ENCODE assay signal across 1 cellular context in the genomic region with DNA sequence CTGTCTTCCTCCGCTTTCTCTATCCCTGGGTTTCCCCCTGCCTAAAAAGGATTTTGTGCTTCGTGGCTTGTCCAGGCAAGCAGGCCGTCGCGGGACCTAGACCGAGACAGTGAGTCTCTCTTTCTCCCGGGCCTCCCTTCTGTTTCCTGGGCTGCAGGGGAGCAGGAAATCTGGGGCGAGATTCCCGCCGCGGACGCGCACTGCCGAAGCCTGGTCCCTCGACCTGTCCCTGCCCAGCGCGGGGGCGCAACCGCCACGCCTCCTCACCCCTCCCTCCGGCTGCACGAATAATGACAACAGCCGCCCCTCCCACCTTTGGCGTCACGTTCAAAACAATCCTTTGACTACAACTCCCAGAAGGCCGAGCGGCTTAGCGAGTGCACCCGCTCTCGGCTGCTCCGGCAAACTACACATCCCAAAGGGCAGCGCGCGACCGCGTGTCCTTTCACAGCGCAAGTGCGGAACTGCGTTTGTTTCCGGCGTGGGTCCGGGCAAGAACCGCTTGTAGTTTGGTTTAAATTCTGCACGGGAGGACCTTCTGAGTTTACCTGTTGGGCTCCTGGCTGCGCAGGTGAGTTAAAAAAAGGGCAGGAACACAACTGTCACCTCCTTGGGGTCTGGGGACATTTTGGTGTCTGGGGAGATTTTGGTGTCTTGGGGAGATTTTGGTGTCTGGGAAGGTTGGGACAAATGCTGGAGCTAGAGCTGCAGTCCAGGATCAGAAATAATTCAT.
A peak's percentile ranks its signal among the peaks of the same experiment; 100 is the strongest.
TF ChIP-seq lines count a peak whose summit lies in the region.

A gene (plus strand): TSS at position 473 of the 733 bp plus-strand sequence. CDS start 1,715 bp downstream, outside the sequence.

TF ChIP-seq in HepG2, 621 proteins besides CTCF, POLR2A, EP300 and RAD21 (continued from another document and continues in another):
- TF ChIP-seq, protein P1, sequence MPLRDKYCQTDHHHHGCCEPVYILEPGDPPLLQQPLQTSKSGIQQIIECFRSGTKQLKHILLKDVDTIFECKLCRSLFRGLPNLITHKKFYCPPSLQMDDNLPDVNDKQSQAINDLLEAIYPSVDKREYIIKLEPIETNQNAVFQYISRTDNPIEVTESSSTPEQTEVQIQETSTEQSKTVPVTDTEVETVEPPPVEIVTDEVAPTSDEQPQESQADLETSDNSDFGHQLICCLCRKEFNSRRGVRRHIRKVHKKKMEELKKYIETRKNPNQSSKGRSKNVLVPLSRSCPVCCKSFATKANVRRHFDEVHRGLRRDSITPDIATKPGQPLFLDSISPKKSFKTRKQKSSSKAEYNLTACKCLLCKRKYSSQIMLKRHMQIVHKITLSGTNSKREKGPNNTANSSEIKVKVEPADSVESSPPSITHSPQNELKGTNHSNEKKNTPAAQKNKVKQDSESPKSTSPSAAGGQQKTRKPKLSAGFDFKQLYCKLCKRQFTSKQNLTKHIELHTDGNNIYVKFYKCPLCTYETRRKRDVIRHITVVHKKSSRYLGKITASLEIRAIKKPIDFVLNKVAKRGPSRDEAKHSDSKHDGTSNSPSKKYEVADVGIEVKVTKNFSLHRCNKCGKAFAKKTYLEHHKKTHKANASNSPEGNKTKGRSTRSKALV (CRISPR knock-in tag; IDR thresholded peaks at IDR 0.05), result peak; percentile 93
- TF ChIP-seq ZNF713 (CRISPR knock-in tag; IDR thresholded peaks at IDR 0.05) (0 out of 2 replicates have a peak, but pooled peaks have one; percentile 84), ZNF781 (CRISPR knock-in tag; IDR thresholded peaks at IDR 0.05; ENCODE audit: borderline replicate concordance, not compliant biosample characterization) (peak; percentile 50), ZSCAN21 (CRISPR knock-in tag; IDR thresholded peaks at IDR 0.05; ENCODE audit: borderline replicate concordance) (peak; percentile 21; the same call in 1 of the 2 replicates), PHF21A (CRISPR knock-in tag; IDR thresholded peaks at IDR 0.05) (peak; percentile 77; the same call in 1 of the 2 replicates), ZNF552 (CRISPR knock-in tag; IDR thresholded peaks at IDR 0.05; ENCODE audit: borderline replicate concordance) (0 out of 2 replicates have a peak, but pooled peaks have one; percentile 35), DNMT3B (CRISPR knock-in tag; conservative IDR thresholded peaks at IDR 0.05) (no peak; the same call in 1 of the 2 replicates), ZMAT3 (CRISPR knock-in tag; conservative IDR thresholded peaks at IDR 0.05) (peak; percentile 71; the same call in 1 of the 2 replicates), FOXA3 (CRISPR knock-in tag; IDR thresholded peaks at IDR 0.05) (peak; percentile 72), TAF1 (CRISPR knock-in tag; IDR thresholded peaks at IDR 0.05) (peak; percentile 75), ZNF224 (CRISPR knock-in tag; IDR thresholded peaks at IDR 0.05) (peak; percentile 87; the same call in 1 of the 2 replicates), GATAD1 (CRISPR knock-in tag; IDR thresholded peaks at IDR 0.05) (peak; percentile 95)
- TF ChIP-seq, protein P2, sequence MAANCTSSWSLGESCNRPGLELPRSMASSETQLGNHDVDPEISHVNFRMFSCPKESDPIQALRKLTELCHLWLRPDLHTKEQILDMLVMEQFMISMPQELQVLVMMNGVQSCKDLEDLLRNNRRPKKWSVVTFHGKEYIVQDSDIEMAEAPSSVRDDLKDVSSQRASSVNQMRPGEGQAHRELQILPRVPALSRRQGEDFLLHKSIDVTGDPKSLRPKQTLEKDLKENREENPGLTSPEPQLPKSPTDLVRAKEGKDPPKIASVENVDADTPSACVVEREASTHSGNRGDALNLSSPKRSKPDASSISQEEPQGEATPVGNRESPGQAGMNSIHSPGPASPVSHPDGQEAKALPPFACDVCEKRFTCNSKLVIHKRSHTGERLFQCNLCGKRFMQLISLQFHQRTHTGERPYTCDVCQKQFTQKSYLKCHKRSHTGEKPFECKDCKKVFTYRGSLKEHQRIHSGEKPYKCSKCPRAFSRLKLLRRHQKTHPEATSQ (CRISPR knock-in tag; IDR thresholded peaks at IDR 0.05; ENCODE audit: borderline replicate concordance), result peak; percentile 49; the same call in 1 of the 2 replicates
- TF ChIP-seq, protein P3, sequence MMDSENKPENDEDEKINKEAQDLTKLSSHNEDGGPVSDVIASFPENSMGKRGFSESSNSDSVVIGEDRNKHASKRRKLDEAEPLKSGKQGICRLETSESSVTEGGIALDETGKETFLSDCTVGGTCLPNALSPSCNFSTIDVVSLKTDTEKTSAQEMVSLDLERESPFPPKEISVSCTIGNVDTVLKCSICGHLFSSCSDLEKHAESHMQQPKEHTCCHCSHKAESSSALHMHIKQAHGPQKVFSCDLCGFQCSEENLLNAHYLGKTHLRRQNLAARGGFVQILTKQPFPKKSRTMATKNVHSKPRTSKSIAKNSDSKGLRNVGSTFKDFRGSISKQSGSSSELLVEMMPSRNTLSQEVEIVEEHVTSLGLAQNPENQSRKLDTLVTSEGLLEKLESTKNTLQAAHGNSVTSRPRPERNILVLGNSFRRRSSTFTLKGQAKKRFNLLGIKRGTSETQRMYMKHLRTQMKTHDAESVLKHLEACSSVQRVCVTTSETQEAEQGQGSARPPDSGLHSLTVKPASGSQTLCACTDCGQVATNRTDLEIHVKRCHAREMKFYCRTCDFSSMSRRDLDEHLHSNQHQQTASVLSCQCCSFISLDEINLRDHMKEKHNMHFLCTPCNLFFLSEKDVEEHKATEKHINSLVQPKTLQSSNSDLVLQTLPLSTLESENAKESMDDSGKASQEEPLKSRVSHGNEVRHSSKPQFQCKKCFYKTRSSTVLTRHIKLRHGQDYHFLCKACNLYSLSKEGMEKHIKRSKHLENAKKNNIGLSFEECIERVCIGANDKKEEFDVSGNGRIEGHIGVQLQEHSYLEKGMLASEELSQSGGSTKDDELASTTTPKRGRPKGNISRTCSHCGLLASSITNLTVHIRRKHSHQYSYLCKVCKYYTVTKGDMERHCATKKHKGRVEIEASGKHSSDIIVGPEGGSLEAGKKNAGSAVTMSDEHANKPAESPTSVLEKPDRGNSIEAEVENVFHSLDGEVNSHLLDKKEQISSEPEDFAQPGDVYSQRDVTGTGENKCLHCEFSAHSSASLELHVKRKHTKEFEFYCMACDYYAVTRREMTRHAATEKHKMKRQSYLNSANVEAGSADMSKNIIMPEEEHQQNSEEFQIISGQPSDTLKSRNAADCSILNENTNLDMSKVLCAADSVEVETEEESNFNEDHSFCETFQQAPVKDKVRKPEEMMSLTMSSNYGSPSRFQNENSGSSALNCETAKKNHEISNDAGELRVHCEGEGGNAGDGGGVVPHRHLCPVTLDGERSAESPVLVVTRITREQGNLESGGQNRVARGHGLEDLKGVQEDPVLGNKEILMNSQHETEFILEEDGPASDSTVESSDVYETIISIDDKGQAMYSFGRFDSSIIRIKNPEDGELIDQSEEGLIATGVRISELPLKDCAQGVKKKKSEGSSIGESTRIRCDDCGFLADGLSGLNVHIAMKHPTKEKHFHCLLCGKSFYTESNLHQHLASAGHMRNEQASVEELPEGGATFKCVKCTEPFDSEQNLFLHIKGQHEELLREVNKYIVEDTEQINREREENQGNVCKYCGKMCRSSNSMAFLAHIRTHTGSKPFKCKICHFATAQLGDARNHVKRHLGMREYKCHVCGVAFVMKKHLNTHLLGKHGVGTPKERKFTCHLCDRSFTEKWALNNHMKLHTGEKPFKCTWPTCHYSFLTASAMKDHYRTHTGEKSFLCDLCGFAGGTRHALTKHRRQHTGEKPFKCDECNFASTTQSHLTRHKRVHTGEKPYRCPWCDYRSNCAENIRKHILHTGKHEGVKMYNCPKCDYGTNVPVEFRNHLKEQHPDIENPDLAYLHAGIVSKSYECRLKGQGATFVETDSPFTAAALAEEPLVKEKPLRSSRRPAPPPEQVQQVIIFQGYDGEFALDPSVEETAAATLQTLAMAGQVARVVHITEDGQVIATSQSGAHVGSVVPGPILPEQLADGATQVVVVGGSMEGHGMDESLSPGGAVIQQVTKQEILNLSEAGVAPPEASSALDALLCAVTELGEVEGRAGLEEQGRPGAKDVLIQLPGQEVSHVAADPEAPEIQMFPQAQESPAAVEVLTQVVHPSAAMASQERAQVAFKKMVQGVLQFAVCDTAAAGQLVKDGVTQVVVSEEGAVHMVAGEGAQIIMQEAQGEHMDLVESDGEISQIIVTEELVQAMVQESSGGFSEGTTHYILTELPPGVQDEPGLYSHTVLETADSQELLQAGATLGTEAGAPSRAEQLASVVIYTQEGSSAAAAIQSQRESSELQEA (CRISPR knock-in tag; IDR thresholded peaks at IDR 0.05; ENCODE audit: not compliant biosample characterization), result peak; percentile 57
- TF ChIP-seq, protein P4, sequence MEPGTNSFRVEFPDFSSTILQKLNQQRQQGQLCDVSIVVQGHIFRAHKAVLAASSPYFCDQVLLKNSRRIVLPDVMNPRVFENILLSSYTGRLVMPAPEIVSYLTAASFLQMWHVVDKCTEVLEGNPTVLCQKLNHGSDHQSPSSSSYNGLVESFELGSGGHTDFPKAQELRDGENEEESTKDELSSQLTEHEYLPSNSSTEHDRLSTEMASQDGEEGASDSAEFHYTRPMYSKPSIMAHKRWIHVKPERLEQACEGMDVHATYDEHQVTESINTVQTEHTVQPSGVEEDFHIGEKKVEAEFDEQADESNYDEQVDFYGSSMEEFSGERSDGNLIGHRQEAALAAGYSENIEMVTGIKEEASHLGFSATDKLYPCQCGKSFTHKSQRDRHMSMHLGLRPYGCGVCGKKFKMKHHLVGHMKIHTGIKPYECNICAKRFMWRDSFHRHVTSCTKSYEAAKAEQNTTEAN (CRISPR knock-in tag; conservative IDR thresholded peaks at IDR 0.05), result no peak
- TF ChIP-seq, protein P5, sequence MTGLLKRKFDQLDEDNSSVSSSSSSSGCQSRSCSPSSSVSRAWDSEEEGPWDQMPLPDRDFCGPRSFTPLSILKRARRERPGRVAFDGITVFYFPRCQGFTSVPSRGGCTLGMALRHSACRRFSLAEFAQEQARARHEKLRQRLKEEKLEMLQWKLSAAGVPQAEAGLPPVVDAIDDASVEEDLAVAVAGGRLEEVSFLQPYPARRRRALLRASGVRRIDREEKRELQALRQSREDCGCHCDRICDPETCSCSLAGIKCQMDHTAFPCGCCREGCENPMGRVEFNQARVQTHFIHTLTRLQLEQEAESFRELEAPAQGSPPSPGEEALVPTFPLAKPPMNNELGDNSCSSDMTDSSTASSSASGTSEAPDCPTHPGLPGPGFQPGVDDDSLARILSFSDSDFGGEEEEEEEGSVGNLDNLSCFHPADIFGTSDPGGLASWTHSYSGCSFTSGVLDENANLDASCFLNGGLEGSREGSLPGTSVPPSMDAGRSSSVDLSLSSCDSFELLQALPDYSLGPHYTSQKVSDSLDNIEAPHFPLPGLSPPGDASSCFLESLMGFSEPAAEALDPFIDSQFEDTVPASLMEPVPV (CRISPR knock-in tag; IDR thresholded peaks at IDR 0.05), result peak; percentile 77
- TF ChIP-seq, protein P6, sequence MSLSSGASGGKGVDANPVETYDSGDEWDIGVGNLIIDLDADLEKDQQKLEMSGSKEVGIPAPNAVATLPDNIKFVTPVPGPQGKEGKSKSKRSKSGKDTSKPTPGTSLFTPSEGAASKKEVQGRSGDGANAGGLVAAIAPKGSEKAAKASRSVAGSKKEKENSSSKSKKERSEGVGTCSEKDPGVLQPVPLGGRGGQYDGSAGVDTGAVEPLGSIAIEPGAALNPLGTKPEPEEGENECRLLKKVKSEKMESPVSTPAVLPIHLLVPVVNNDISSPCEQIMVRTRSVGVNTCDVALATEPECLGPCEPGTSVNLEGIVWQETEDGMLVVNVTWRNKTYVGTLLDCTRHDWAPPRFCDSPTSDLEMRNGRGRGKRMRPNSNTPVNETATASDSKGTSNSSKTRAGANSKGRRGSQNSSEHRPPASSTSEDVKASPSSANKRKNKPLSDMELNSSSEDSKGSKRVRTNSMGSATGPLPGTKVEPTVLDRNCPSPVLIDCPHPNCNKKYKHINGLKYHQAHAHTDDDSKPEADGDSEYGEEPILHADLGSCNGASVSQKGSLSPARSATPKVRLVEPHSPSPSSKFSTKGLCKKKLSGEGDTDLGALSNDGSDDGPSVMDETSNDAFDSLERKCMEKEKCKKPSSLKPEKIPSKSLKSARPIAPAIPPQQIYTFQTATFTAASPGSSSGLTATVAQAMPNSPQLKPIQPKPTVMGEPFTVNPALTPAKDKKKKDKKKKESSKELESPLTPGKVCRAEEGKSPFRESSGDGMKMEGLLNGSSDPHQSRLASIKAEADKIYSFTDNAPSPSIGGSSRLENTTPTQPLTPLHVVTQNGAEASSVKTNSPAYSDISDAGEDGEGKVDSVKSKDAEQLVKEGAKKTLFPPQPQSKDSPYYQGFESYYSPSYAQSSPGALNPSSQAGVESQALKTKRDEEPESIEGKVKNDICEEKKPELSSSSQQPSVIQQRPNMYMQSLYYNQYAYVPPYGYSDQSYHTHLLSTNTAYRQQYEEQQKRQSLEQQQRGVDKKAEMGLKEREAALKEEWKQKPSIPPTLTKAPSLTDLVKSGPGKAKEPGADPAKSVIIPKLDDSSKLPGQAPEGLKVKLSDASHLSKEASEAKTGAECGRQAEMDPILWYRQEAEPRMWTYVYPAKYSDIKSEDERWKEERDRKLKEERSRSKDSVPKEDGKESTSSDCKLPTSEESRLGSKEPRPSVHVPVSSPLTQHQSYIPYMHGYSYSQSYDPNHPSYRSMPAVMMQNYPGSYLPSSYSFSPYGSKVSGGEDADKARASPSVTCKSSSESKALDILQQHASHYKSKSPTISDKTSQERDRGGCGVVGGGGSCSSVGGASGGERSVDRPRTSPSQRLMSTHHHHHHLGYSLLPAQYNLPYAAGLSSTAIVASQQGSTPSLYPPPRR (CRISPR knock-in tag; IDR thresholded peaks at IDR 0.05; ENCODE audit: borderline replicate concordance), result peak; percentile 63; the same call in 1 of the 2 replicates
- TF ChIP-seq, protein P7, sequence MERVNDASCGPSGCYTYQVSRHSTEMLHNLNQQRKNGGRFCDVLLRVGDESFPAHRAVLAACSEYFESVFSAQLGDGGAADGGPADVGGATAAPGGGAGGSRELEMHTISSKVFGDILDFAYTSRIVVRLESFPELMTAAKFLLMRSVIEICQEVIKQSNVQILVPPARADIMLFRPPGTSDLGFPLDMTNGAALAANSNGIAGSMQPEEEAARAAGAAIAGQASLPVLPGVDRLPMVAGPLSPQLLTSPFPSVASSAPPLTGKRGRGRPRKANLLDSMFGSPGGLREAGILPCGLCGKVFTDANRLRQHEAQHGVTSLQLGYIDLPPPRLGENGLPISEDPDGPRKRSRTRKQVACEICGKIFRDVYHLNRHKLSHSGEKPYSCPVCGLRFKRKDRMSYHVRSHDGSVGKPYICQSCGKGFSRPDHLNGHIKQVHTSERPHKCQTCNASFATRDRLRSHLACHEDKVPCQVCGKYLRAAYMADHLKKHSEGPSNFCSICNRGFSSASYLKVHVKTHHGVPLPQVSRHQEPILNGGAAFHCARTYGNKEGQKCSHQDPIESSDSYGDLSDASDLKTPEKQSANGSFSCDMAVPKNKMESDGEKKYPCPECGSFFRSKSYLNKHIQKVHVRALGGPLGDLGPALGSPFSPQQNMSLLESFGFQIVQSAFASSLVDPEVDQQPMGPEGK (CRISPR knock-in tag; IDR thresholded peaks at IDR 0.05), result peak; percentile 100
- TF ChIP-seq, protein P8, sequence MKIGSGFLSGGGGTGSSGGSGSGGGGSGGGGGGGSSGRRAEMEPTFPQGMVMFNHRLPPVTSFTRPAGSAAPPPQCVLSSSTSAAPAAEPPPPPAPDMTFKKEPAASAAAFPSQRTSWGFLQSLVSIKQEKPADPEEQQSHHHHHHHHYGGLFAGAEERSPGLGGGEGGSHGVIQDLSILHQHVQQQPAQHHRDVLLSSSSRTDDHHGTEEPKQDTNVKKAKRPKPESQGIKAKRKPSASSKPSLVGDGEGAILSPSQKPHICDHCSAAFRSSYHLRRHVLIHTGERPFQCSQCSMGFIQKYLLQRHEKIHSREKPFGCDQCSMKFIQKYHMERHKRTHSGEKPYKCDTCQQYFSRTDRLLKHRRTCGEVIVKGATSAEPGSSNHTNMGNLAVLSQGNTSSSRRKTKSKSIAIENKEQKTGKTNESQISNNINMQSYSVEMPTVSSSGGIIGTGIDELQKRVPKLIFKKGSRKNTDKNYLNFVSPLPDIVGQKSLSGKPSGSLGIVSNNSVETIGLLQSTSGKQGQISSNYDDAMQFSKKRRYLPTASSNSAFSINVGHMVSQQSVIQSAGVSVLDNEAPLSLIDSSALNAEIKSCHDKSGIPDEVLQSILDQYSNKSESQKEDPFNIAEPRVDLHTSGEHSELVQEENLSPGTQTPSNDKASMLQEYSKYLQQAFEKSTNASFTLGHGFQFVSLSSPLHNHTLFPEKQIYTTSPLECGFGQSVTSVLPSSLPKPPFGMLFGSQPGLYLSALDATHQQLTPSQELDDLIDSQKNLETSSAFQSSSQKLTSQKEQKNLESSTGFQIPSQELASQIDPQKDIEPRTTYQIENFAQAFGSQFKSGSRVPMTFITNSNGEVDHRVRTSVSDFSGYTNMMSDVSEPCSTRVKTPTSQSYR (CRISPR knock-in tag; IDR thresholded peaks at IDR 0.05; ENCODE audit: borderline replicate concordance), result no peak
